ENCODE assay signal across 20 cellular contexts in genomic region chr5:113608113-113608551, GRCh38.
DNase-seq lines count a peak whose midpoint lies in the region; ATAC-seq, FAIRE-seq and TF ChIP-seq lines count a peak whose summit lies in the region.
"Had no signal": no experiment of that assay in that cellular context is flagged by ENCODE, and none has a peak within 500 bp of the region (broad histone marks: within the 10 kb centered on the region; RNA-seq: fewer than 3 reads in every experiment).

No MANE protein-coding gene starts in this region.

- peak overlapping the region; percentile 74 for H3K27ac Mint-ChIP-seq in HFFc6
- H3K27ac Mint-ChIP-seq in T-cell, result no peak overlapping the region
- H3K27ac Mint-ChIP-seq: activated CD4-positive, alpha-beta T cell treated with anti-CD3 and anti-CD28 coated beads for 36 hours; activated naive CD8-positive, alpha-beta T cell treated with anti-CD3 and anti-CD28 coated beads, Interleukin-2, amount 50 U/mL, for 24 hours; activated T-cell treated with anti-CD3 and anti-CD28 coated beads, Interleukin-2, amount 50 U/mL, for 24 hours; endodermal cell; GM23338; mesothelial cell of epicardium had no signal

- FAIRE-seq in kidney (lab: Jason Lieb, UNC), result no peak
- FAIRE-seq: RCC 7860 had no signal

- no peaks in the 10 kb centered on the region for H3K9me2 ChIP-seq in PC-3 (replicated peaks; ENCODE audit: low read length)

- H3K9ac ChIP-seq in PC-3 (ENCODE audit: low read length) (no peak overlapping the region), kidney (ENCODE audit: low read length in 2 of 2) (no peak overlapping the region)

- no TSS peak for BruUV-seq in PC-3 (replicated peaks; lab: Mats Ljungman, UMichigan)

- DNase-seq in AG10803 (ENCODE audit: low read depth) (peak; percentile 25), HFFc6 (no peak), PC-3 (peak; percentile 17), fibroblast of mammary gland (ENCODE audit: low read depth) (peak; percentile 17), ACHN (no peak), AML-193 (lab: John Stamatoyannopoulos, UW) (no peak), T-cell (no peak), kidney (no peak)
- DNase-seq: activated CD4-positive, alpha-beta T cell treated with anti-CD3 and anti-CD28 coated beads for 36 hours; activated naive CD8-positive, alpha-beta T cell treated with anti-CD3 and anti-CD28 coated beads, Interleukin-2, amount 50 U/mL, for 24 hours; activated T-cell treated with anti-CD3 and anti-CD28 coated beads, Interleukin-2, amount 50 U/mL, for 24 hours; endodermal cell; NCI-H1694 treated with DMSO at 0.1 percent for 48 hours; stimulated activated CD4-positive, alpha-beta T cell treated with anti-CD3 and anti-CD28 coated beads, Interleukin-4, amount 100 ng/mL, for 4 hours; transverse colon had no signal

- H3K27me3 Mint-ChIP-seq in HFFc6 (ENCODE audit: insufficient read depth) (no peaks in the 10 kb centered on the region; the same call in 1 of the 2 replicates), T-cell (peaks cover 10 to 24% of the 10 kb centered on the region in 2 donors)

- H3K36me3 Mint-ChIP-seq in HFFc6 (ENCODE audit: low read depth) (no peaks in the 10 kb centered on the region), T-cell (no peaks in the 10 kb centered on the region)

- no peak overlapping the region for H3K4me3 Mint-ChIP-seq in HFFc6
- H3K4me3 Mint-ChIP-seq in T-cell, result no peak overlapping the region
- H3K4me3 Mint-ChIP-seq: activated CD4-positive, alpha-beta T cell treated with anti-CD3 and anti-CD28 coated beads for 36 hours; activated naive CD8-positive, alpha-beta T cell treated with anti-CD3 and anti-CD28 coated beads, Interleukin-2, amount 50 U/mL, for 24 hours; activated T-cell treated with anti-CD3 and anti-CD28 coated beads, Interleukin-2, amount 50 U/mL, for 24 hours; endodermal cell; GM23338; mesothelial cell of epicardium had no signal

- CTCF ChIA-PET in PC-3 (lab: Charles Lee), result no interaction called here
- CTCF ChIA-PET in T-cell (lab: Charles Lee), result interaction anchor here (0.6 to 2.2 kb wide), 16 partner anchors 10 to 1679 kb away, joined by 3 to 12 read pairs (median 4); partner anchors contain the start of gene DCP2 (in 1 of the 2)

- peaks cover 20% of the 10 kb centered on the region for H3K4me1 Mint-ChIP-seq in HFFc6 (ENCODE audit: low read depth)
- H3K4me1 Mint-ChIP-seq in T-cell, result peaks cover 3 to 8% (median 4%) of the 10 kb centered on the region in 3 donors
- H3K4me1 Mint-ChIP-seq: activated CD4-positive, alpha-beta T cell treated with anti-CD3 and anti-CD28 coated beads for 36 hours; activated naive CD8-positive, alpha-beta T cell treated with anti-CD3 and anti-CD28 coated beads, Interleukin-2, amount 50 U/mL, for 24 hours had no signal

- no peak for ATAC-seq in PC-3
- ATAC-seq in T-cell (replicated peaks in 1 of 4), result no peak
- ATAC-seq: activated CD4-positive, alpha-beta T cell treated with anti-CD3 and anti-CD28 coated beads for 36 hours; activated naive CD8-positive, alpha-beta T cell treated with anti-CD3 and anti-CD28 coated beads, Interleukin-2, amount 50 U/mL, for 24 hours; GM23338; sciatic nerve had no signal

- no peaks in the 10 kb centered on the region for H3F3A ChIP-seq in PC-3 (ENCODE audit: low read length, unreplicated experiment)

- H3K4me2 ChIP-seq in PC-3 (ENCODE audit: low read length), result no peak overlapping the region
- H3K4me2 ChIP-seq: GM23338 had no signal

- no peaks in the 10 kb centered on the region for H4K20me1 ChIP-seq in PC-3 (ENCODE audit: low read length)

- H3K9me3 ChIP-seq in PC-3 (ENCODE audit: low read length) (no peaks in the 10 kb centered on the region), kidney (ENCODE audit: control insufficient read depth in 1 of 2, low read length in 2 of 2) (no peaks in the 10 kb centered on the region)
- H3K9me3 ChIP-seq: transverse colon had no signal

- POLR2A ChIA-PET in PC-3 (lab: Charles Lee; ENCODE audit: unreplicated experiment), result no interaction called here
- POLR2A ChIA-PET in T-cell (lab: Charles Lee), result no interaction called here

- no peak for TF ChIP-seq CTCF in AG10803 (conservative IDR thresholded peaks at IDR 0.05; ENCODE audit: low read length)
- TF ChIP-seq CTCF in HFFc6 (IDR thresholded peaks at IDR 0.05), result no peak
- TF ChIP-seq CTCF in PC-3 (conservative IDR thresholded peaks at IDR 0.05; ENCODE audit: low read depth, low read length), result no peak
- no peak for TF ChIP-seq CTCF in fibroblast of mammary gland (conservative IDR thresholded peaks at IDR 0.05; ENCODE audit: control insufficient read depth, insufficient read depth, low read depth, low read length)
- no peak for TF ChIP-seq CTCF in kidney (IDR thresholded peaks at IDR 0.05; ENCODE audit: borderline replicate concordance, extremely low read depth, insufficient read depth)

- H3K27me3 ChIP-seq in PC-3 (ENCODE audit: low read length), result no peaks in the 10 kb centered on the region

- H3K4me1 ChIP-seq in PC-3 (ENCODE audit: insufficient read depth, low read length), result peaks cover 9% of the 10 kb centered on the region
- no peaks in the 10 kb centered on the region for H3K4me1 ChIP-seq in kidney (ENCODE audit: control insufficient read depth in 1 of 2, insufficient read depth in 1 of 2, low read depth in 1 of 2, low read length in 2 of 2)

- in situ Hi-C loops in ACHN (cut with HindIII; ENCODE audit: low pct_ligation_motif_present, low pct_unique_long_range_greater_than_20kb, low sequenced_read_pairs), result no loop called here

- intact Hi-C loops in PC-3 (cut with micrococcal nuclease), result no loop called here
- intact Hi-C loops in kidney (cut with DNase I), result no loop called here

- no peaks in the 10 kb centered on the region for H3K79me2 ChIP-seq in PC-3 (ENCODE audit: low read length)

- H2AFZ ChIP-seq in PC-3 (ENCODE audit: low read length), result peak overlapping the region; percentile 33
- H2AFZ ChIP-seq: GM23338 had no signal

- H3K9me3 Mint-ChIP-seq in HFFc6, result peaks cover 4% of the 10 kb centered on the region; the same call in 1 of the 2 replicates
- no peaks in the 10 kb centered on the region for H3K9me3 Mint-ChIP-seq in T-cell
- H3K9me3 Mint-ChIP-seq: activated naive CD8-positive, alpha-beta T cell treated with anti-CD3 and anti-CD28 coated beads, Interleukin-2, amount 50 U/mL, for 24 hours; activated T-cell treated with anti-CD3 and anti-CD28 coated beads, Interleukin-2, amount 50 U/mL, for 24 hours had no signal

- H3K4me3 ChIP-seq in AG10803 (ENCODE audit: low read length), result no peak overlapping the region
- H3K4me3 ChIP-seq in PC-3 (ENCODE audit: low read length), result no peak overlapping the region
- H3K4me3 ChIP-seq in fibroblast of mammary gland (ENCODE audit: control insufficient read depth, low read depth, low read length), result no peak overlapping the region
- H3K4me3 ChIP-seq in kidney (ENCODE audit: low read length in 2 of 2), result no peak overlapping the region
- H3K4me3 ChIP-seq: GM23338, transverse colon had no signal

- H3K27ac ChIP-seq in PC-3 (ENCODE audit: low read length) (no peak overlapping the region), kidney (ENCODE audit: low read depth in 2 of 2, low read length in 2 of 2) (no peak overlapping the region)
- H3K27ac ChIP-seq: C4-2B, transverse colon had no signal

- H3K36me3 ChIP-seq in PC-3 (ENCODE audit: low read depth, low read length) (no peaks in the 10 kb centered on the region), kidney (ENCODE audit: control insufficient read depth in 1 of 2, insufficient read depth in 2 of 2, low read length in 2 of 2) (no peaks in the 10 kb centered on the region)
- H3K36me3 ChIP-seq: transverse colon had no signal

Comparison
In these comparisons a context has a peak if more than half of its experiments do, and no peak if none do; other contexts are left out.
1. DNase-seq: peak in AG10803 (single experiment), PC-3 (single experiment) and fibroblast of mammary gland (single experiment); none in HFFc6 (single experiment), ACHN (single experiment), AML-193 (0 of 2), T-cell (0 of 34) and kidney (single experiment).